In the genomic region with DNA sequence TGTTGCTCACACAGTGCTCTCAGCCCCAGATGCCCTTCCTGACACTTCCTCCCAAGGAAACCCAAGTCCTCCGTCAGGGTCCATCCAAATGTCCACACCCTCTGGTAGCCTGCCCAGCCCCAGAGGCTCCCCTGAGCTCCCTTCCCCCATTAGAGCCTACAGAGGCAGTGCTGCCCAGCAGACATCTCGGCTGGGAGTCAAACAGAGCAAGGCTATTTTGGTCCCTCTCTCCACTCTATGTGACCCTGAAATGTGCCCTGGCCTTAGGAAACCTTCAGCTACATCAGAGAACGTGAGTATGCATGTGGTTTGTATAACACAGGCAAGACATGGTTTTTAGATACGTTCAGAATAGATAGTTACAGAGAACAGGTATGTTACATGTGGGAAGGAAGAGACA, we compare ENCODE assay signal across 7 cellular contexts.
DNase-seq lines count a peak whose midpoint lies in the region; ATAC-seq and TF ChIP-seq lines count a peak whose summit lies in the region.
"Not testable (repeated sequence)": the region's sequence is repeated elsewhere in the genome, so short reads cannot be mapped to it uniquely, and the experiment has no call there.

No MANE protein-coding gene starts in this region.

- peak overlapping the region in 10 of 11 experiments; percentile 34 to 60 (median 44); a peak in 14 of 22 replicates for H3K4me2 ChIP-seq in BLaER1 treated with 17β-estradiol and CSF1 and Interleukin-3, amounts not matched to agents 10 nM and 100 nM
- peak overlapping the region; percentile 37 for H3K4me2 ChIP-seq in Loucy (ENCODE audit: low read depth, low read length, poor library complexity, severe bottlenecking)

- not testable (repeated sequence) for H3K4me3 ChIP-seq in BLaER1 treated with 17β-estradiol and CSF1 and Interleukin-3, amounts not matched to agents 10 nM and 100 nM; Loucy (ENCODE audit: low read length, poor library complexity, severe bottlenecking); heart right ventricle; right cardiac atrium (ENCODE audit: low read length); right lobe of liver; psoas muscle

- peak overlapping the region in 2 of 11 experiments; percentile 29 to 36; a peak in 2 of 22 replicates for H3K27ac ChIP-seq in BLaER1 treated with 17β-estradiol and CSF1 and Interleukin-3, amounts not matched to agents 10 nM and 100 nM
- peak overlapping the region in 1 of 10 donors; percentile 53 for H3K27ac ChIP-seq in heart right ventricle
- H3K27ac ChIP-seq in right cardiac atrium (ENCODE audit: low read length); right lobe of liver; psoas muscle: not testable (repeated sequence)

- not testable (repeated sequence) for H3F3A ChIP-seq in Loucy (ENCODE audit: low read depth)

- TF ChIP-seq CTCF in Loucy (conservative IDR thresholded peaks at IDR 0.05; ENCODE audit: low read length); heart right ventricle (IDR thresholded peaks at IDR 0.05); right lobe of liver (IDR thresholded peaks at IDR 0.05); psoas muscle (IDR thresholded peaks at IDR 0.05): not testable (repeated sequence)

- 14 to 25% methylated on average over 3 to 4 of the region's 4 CpGs for whole genome bisulfite sequencing in heart right ventricle, 2 donors
- WGBS in right cardiac atrium: 37% methylated on average over 4 of the region's 4 CpGs
- 18% methylated on average over 3 of the region's 4 CpGs for WGBS in right lobe of liver (ENCODE audit: insufficient coverage, low coverage, low lambda C conversion rate, missing lambda C conversion rate)
- WGBS in psoas muscle, 3 donors: 25 to 26% (median 25%) methylated on average over 3 to 4 of the region's 4 CpGs

- not testable (repeated sequence) for H3K36me3 ChIP-seq in BLaER1 treated with 17β-estradiol and CSF1 and Interleukin-3, amounts not matched to agents 10 nM and 100 nM; Loucy (ENCODE audit: insufficient read depth, low read length); heart right ventricle; right lobe of liver; psoas muscle (ENCODE audit: insufficient read depth in 1 of 2, low read depth in 1 of 2)

- not testable (repeated sequence) for H3K9ac ChIP-seq in BLaER1 treated with 17β-estradiol and CSF1 and Interleukin-3, amounts not matched to agents 10 nM and 100 nM; Loucy (ENCODE audit: low read depth, low read length, poor library complexity, severe bottlenecking)

- TF ChIP-seq POLR2A in right lobe of liver (IDR thresholded peaks at IDR 0.05): not testable (repeated sequence)

- intact Hi-C loops in Right ventricle myocardium inferior (cut with DNase I); heart right ventricle (cut with DNase I); right cardiac atrium (cut with DNase I); right lobe of liver (cut with DNase I); psoas muscle (cut with DNase I): not testable (repeated sequence)

- H3K9me2 ChIP-seq in Loucy (replicated peaks; ENCODE audit: low read depth, low read length): not testable (repeated sequence)

- peak; percentile 93 for ATAC-seq in Right ventricle myocardium inferior
- ATAC-seq in heart right ventricle: peak; percentile 86 to 96 (median 90)
- peak; percentile 76 to 78 for ATAC-seq in right cardiac atrium
- peak; percentile 20 to 35 (median 32) for ATAC-seq in right lobe of liver
- peak; percentile 58 to 94 (median 84) for ATAC-seq in psoas muscle

- H2AFZ ChIP-seq in Loucy (ENCODE audit: low read length): not testable (repeated sequence)

- not testable (repeated sequence) for H3K9me3 ChIP-seq in BLaER1 treated with 17β-estradiol and CSF1 and Interleukin-3, amounts not matched to agents 10 nM and 100 nM (replicated peaks in 1 of 11); Loucy (ENCODE audit: insufficient read depth, low read depth, low read length); heart right ventricle; right cardiac atrium (ENCODE audit: control insufficient read depth, low read length); right lobe of liver; psoas muscle

- not testable (repeated sequence) for H3K79me2 ChIP-seq in Loucy (ENCODE audit: insufficient read depth, low read length)

- not testable (repeated sequence) for H4K20me1 ChIP-seq in BLaER1 treated with 17β-estradiol and CSF1 and Interleukin-3, amounts not matched to agents 10 nM and 100 nM; Loucy (ENCODE audit: insufficient read depth, low read length, poor library complexity, severe bottlenecking)

- H3K4me1 ChIP-seq in BLaER1 treated with 17β-estradiol and CSF1 and Interleukin-3, amounts not matched to agents 10 nM and 100 nM: peaks cover 5 to 26% (median 14%) of the 10 kb centered on the region in 10 experiments; a peak in 18 of 20 replicates
- H3K4me1 ChIP-seq in Loucy (ENCODE audit: insufficient read depth, low read length, poor library complexity, severe bottlenecking); right cardiac atrium (ENCODE audit: control insufficient read depth, insufficient read depth, low read length); right lobe of liver; psoas muscle: not testable (repeated sequence)
- H3K4me1 ChIP-seq in heart right ventricle: peaks cover 0 to 10% (median 0%) of the 10 kb centered on the region in 9 donors

- DNase-seq in Right ventricle myocardium inferior (ENCODE audit: missing footprints); heart right ventricle; psoas muscle: not testable (repeated sequence)
- DNase-seq in right cardiac atrium (peak in 1 of 3 donors; percentile 10), right lobe of liver (peak in 1 of 3 donors; percentile 35)

- not testable (repeated sequence) for H3K27me3 ChIP-seq in BLaER1 treated with 17β-estradiol and CSF1 and Interleukin-3, amounts not matched to agents 10 nM and 100 nM; Loucy (ENCODE audit: insufficient read depth, low read length, poor library complexity, severe bottlenecking); heart right ventricle; right cardiac atrium (ENCODE audit: control insufficient read depth, insufficient read depth); right lobe of liver; psoas muscle (ENCODE audit: insufficient read depth in 3 of 3, low read length in 2 of 3)

Comparison
In these comparisons a context has a peak if more than half of its experiments do, and no peak if none do; other contexts are left out.
1. ATAC-seq: peak in every context shown above with its lines; median percentile 93 in Right ventricle myocardium inferior; 90 in heart right ventricle; 84 in psoas muscle; 77 in right cardiac atrium; 32 in right lobe of liver.